8 cellular contexts compared by ENCODE assay signal in the genomic region with DNA sequence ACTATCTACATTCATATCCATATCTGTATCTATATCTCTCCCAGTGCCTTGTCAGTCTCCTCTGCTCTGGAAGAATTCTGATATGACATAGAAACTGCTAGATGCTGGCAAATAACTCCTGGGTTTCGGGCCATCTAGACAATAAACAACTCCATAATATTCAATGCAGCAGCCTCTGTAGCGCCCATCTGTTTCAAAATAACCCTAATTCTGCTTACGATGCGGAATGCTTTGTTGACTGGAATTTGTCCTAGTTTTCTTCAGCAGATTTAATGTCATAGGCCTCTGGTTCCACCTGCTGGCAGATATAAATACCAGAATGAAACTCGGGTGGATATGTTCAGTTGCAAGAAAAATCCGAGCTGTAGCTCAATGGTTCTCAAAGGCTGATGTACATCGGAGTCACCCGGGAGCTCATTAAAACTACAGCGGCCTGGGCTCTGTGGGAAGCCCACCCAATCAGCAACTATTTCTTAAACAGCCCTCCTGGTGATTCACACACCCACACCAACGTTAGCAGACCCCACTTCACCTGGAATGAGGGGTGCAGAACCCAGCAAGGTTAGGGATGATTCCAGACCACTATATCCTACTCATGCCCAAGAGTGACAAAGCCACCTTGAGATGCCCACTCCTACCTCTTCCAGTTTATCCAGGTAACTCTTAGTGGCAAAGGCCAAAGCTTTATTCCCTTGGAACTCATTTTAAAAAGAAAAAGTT.
DNase-seq lines count a peak whose midpoint lies in the region; ATAC-seq and TF ChIP-seq lines count a peak whose summit lies in the region.

No MANE protein-coding gene starts in this region.

- no peak overlapping the region for H3K27ac ChIP-seq in prostate gland

- CTCF ChIA-PET in activated CD8-positive, alpha-beta T cell treated with anti-CD3 and anti-CD28 coated beads for 36 hours (lab: Charles Lee): interaction anchor here (0.6 to 2.9 kb wide), 10 partner anchors 9 to 188 kb away, joined by 3 to 24 read pairs (median 4); no protein-coding TSS in a partner anchor

- DNase-seq in AG10803 (ENCODE audit: low read depth) (peak; percentile 86), NCI-H2171 (lab: John Stamatoyannopoulos, UW) (peak; percentile 40), Right ventricle myocardium superior (no peak), prostate gland (ENCODE audit: low spot score) (peak; percentile 61), GF-D8 (lab: John Stamatoyannopoulos, UW) (no peak)
- DNase-seq in activated CD8-positive, alpha-beta T cell treated with anti-CD3 and anti-CD28 coated beads for 36 hours: peak; percentile 41

- no peak overlapping the region for H3K4me3 ChIP-seq in AG10803 (ENCODE audit: low read length)
- no peak overlapping the region for H3K4me3 ChIP-seq in prostate gland

- H3K27me3 Mint-ChIP-seq in activated CD8-positive, alpha-beta T cell treated with anti-CD3 and anti-CD28 coated beads for 36 hours: no peaks in the 10 kb centered on the region

- H3K4me1 Mint-ChIP-seq in activated CD8-positive, alpha-beta T cell treated with anti-CD3 and anti-CD28 coated beads for 36 hours (ENCODE audit: low read depth): peaks cover 22% of the 10 kb centered on the region

- H3K36me3 Mint-ChIP-seq in activated CD8-positive, alpha-beta T cell treated with anti-CD3 and anti-CD28 coated beads for 36 hours (ENCODE audit: low read depth): peaks cover 8% of the 10 kb centered on the region

- peak; percentile 76 for TF ChIP-seq CTCF in AG10803 (conservative IDR thresholded peaks at IDR 0.05; ENCODE audit: low read length)
- peak; percentile 65 for TF ChIP-seq CTCF in activated CD8-positive, alpha-beta T cell treated with anti-CD3 and anti-CD28 coated beads for 36 hours (IDR thresholded peaks at IDR 0.05)
- TF ChIP-seq CTCF in prostate gland (IDR thresholded peaks at IDR 0.05): peak; percentile 57 to 79 (median 78)

- H3K36me3 ChIP-seq in prostate gland: no peaks in the 10 kb centered on the region

- no peak overlapping the region for H3K27ac Mint-ChIP-seq in activated CD8-positive, alpha-beta T cell treated with anti-CD3 and anti-CD28 coated beads for 36 hours

- ATAC-seq in GM18502 (IDR thresholded peaks at IDR 0.05; ENCODE audit: poor library complexity, unreplicated experiment): peak; percentile 44
- peak; percentile 23 for ATAC-seq in HG02884 (IDR thresholded peaks at IDR 0.05; ENCODE audit: unreplicated experiment)
- ATAC-seq in activated CD8-positive, alpha-beta T cell treated with anti-CD3 and anti-CD28 coated beads for 36 hours: peak; percentile 29
- peak; percentile 74 for ATAC-seq in Right ventricle myocardium superior (ENCODE audit: poor library complexity)

- no peaks in the 10 kb centered on the region for H3K9me3 ChIP-seq in prostate gland

- POLR2A ChIA-PET in activated CD8-positive, alpha-beta T cell treated with anti-CD3 and anti-CD28 coated beads for 36 hours (lab: Charles Lee): interaction anchor here (1.9 kb wide), 1 partner anchor 150 kb away, joined by 13 read pairs; the partner anchor contains the start of gene RHBDD1

- H3K9me3 Mint-ChIP-seq in activated CD8-positive, alpha-beta T cell treated with anti-CD3 and anti-CD28 coated beads for 36 hours: no peaks in the 10 kb centered on the region

- no peaks in the 10 kb centered on the region for H3K4me1 ChIP-seq in prostate gland (replicated peaks)

- intact Hi-C loops in activated CD8-positive, alpha-beta T cell treated with anti-CD3 and anti-CD28 coated beads for 36 hours (cut with micrococcal nuclease): loop anchor here (5.0 kb wide), 1 partner anchor 183 kb away; no protein-coding TSS in a partner anchor
- intact Hi-C loops in Right ventricle myocardium superior (cut with DNase I): loop anchor here (5.0 to 10.0 kb wide), 2 partner anchors 1101 to 1313 kb away; no protein-coding TSS in a partner anchor
- intact Hi-C loops in prostate gland (cut with DNase I): loop anchor here (2.0 kb wide), 2 partner anchors 1097 to 1315 kb away; no protein-coding TSS in a partner anchor

- H3K4me3 Mint-ChIP-seq in activated CD8-positive, alpha-beta T cell treated with anti-CD3 and anti-CD28 coated beads for 36 hours: no peak overlapping the region

- no peak for TF ChIP-seq POLR2A in prostate gland (IDR thresholded peaks at IDR 0.05)

- no peaks in the 10 kb centered on the region for H3K27me3 ChIP-seq in prostate gland (replicated peaks; ENCODE audit: insufficient read depth)

- WGBS in prostate gland: 15% methylated on average over 10 of the region's 10 CpGs

Comparison
In these comparisons a context has a peak if more than half of its experiments do, and no peak if none do; other contexts are left out.
1. DNase-seq: peak in AG10803 (single experiment), NCI-H2171 (single experiment), activated CD8-positive, alpha-beta T cell treated with anti-CD3 and anti-CD28 coated beads for 36 hours (single experiment) and prostate gland (single experiment); none in Right ventricle myocardium superior (single experiment) and GF-D8 (single experiment).
2. ATAC-seq: peak in every context shown above with its lines; median percentile 74 in Right ventricle myocardium superior; 44 in GM18502; 29 in activated CD8-positive, alpha-beta T cell treated with anti-CD3 and anti-CD28 coated beads for 36 hours; 23 in HG02884.
3. Peak in every context shown above with its lines, with median percentiles within 50 percentile points of each other: CTCF ChIP-seq.